13 cellular contexts compared by ENCODE assay signal in the genomic region with DNA sequence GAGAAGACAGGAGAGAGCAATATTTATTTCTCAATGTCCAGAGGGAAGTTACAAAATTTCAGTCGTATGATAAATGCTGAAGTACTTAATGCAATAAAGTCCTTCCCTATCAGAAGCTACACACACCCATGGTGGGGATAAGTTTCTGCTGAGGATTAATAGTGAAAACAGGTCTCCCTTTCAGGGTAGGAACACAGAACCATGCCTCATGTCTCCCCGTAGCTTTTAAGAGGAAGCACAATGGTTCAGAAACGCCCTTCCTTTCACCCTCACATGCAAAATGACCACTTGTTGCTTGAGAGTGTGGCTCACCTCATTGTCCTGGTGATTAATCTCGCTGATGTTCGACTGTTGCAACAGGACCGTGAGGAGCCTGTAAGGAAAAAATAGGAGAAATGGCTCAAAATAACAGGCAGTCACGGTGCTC.
DNase-seq lines count a peak whose midpoint lies in the region; ATAC-seq and TF ChIP-seq lines count a peak whose summit lies in the region.
"Had no signal": no experiment of that assay in that cellular context is flagged by ENCODE, and none has a peak within 500 bp of the region (broad histone marks: within the 10 kb centered on the region; RNA-seq: fewer than 3 reads in every experiment).

No MANE protein-coding gene starts in this region.

- H3K4me3 ChIP-seq in fibroblast of pulmonary artery (replicated peaks; ENCODE audit: low read depth, low read length) (no peak overlapping the region), upper lobe of right lung (no peak overlapping the region)

- ATAC-seq in left cardiac atrium (peak; percentile 7 to 10), upper lobe of right lung (peak; percentile 76), GM21717 (IDR thresholded peaks at IDR 0.05; ENCODE audit: unreplicated experiment) (no peak), GM21576 (IDR thresholded peaks at IDR 0.05; ENCODE audit: unreplicated experiment) (no peak)
- ATAC-seq: activated CD8-positive, alpha-beta memory T cell treated with anti-CD3 and anti-CD28 coated beads, Interleukin-2, amount 10 ng/mL, durations not matched to agents 7 days and 5 days had no signal

- no peaks in the 10 kb centered on the region for H3K27me3 ChIP-seq in upper lobe of right lung

- no peaks in the 10 kb centered on the region for H3K36me3 ChIP-seq in upper lobe of right lung

- TF ChIP-seq CTCF in fibroblast of pulmonary artery (IDR thresholded peaks at IDR 0.05; ENCODE audit: low read length, missing control alignments), result no peak
- TF ChIP-seq CTCF in upper lobe of right lung (IDR thresholded peaks at IDR 0.05), result no peak
- TF ChIP-seq CTCF in GM10266 (IDR thresholded peaks at IDR 0.05; ENCODE audit: control insufficient read depth, insufficient read depth, low read depth, missing control alignments), result no peak

- peaks cover 37% of the 10 kb centered on the region for H3K4me1 ChIP-seq in upper lobe of right lung

- peak overlapping the region; percentile 39 for H3K27ac ChIP-seq in upper lobe of right lung
- H3K27ac ChIP-seq: parathyroid adenoma had no signal

- no peaks in the 10 kb centered on the region for H3K9me3 ChIP-seq in upper lobe of right lung

- intact Hi-C loops in left cardiac atrium (cut with DNase I) (no loop called here), cardiac septum (cut with DNase I) (no loop called here), upper lobe of right lung (cut with DNase I) (no loop called here)

- DNase-seq in left cardiac atrium (no peak), cardiac septum (ENCODE audit: low spot score) (no peak), SKM-1 (lab: John Stamatoyannopoulos, UW; ENCODE audit: unreplicated experiment) (peak; percentile 76), fibroblast of pulmonary artery (ENCODE audit: low read depth) (peak; percentile 36), upper lobe of right lung (no peak), GM10266 (ENCODE audit: extremely low spot score) (no peak)
- DNase-seq: activated CD8-positive, alpha-beta memory T cell treated with anti-CD3 and anti-CD28 coated beads, Interleukin-2, amount 10 ng/mL, durations not matched to agents 7 days and 5 days; EL; endodermal cell; NCI-H187 treated with DMSO at 0.1 percent for 48 hours had no signal

Comparison
In these comparisons a context has a peak if more than half of its experiments do, and no peak if none do; other contexts are left out.
1. ATAC-seq: peak in left cardiac atrium (2 of 2) and upper lobe of right lung (single experiment); none in GM21717 (single experiment) and GM21576 (single experiment).
2. DNase-seq: peak in SKM-1 (single experiment) and fibroblast of pulmonary artery (single experiment); none in left cardiac atrium (single experiment), cardiac septum (single experiment), upper lobe of right lung (single experiment) and GM10266 (single experiment).